In the genomic region with DNA sequence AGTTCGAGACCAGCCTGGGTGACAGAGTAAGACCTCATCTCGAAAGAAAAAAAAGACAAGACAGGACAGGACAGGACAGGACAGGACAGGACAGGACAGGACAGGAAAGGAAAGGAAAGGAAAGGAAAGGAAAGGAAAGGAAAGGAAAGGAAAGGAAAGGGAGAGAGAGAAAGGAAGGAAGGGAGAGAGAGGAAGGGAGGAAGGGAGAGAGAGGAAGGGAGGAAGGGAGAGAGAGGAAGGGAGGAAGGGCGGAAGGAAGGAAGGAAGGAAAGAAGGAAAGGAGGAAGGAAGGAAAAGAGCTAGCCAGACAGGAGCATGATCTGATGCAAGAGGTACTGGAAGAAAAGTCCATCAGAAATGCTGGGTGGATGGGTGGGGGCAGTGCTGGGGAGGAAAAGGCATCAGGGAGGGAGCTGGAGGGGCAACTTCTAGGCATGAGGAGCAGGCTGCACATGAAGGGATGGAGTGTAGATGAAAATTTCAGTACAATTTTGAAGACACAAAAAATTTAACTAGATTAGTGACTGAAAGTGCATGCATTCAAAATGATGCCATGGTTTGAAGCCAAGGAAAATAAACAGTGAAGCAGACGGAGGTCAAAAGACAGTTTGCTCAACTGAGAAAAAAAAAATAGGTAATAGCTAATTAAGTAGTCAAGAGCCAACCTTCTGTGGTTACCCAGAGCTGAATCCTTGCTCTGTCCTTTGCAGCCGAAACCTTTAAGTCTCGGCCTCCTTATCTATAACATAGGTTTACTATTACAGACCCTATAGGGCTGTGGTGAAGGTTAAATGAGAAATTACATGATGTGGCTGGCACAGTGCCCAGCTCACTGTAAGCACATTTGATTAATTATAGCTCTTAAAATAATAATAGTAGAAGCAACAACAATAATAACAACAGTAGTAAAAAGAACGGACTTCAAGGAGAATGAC, we compare ENCODE assay signal across 1 cellular context.
TF ChIP-seq lines count a peak whose summit lies in the region.

No MANE protein-coding gene starts in this region.

TF ChIP-seq in H1, 55 proteins besides CTCF, POLR2A, EP300 and RAD21 (continued from another document):
- TF ChIP-seq RNF2 (IDR thresholded peaks at IDR 0.05; ENCODE audit: borderline replicate concordance, low read depth, low read length, missing control alignments, poor library complexity, severe bottlenecking) (no peak), MAFK (IDR thresholded peaks at IDR 0.05; ENCODE audit: low read depth, low read length) (no peak), FOSL1 (IDR thresholded peaks at IDR 0.05; ENCODE audit: insufficient read depth, low read depth, low read length) (no peak), CTBP2 (IDR thresholded peaks at IDR 0.05; ENCODE audit: borderline replicate concordance, insufficient read depth, insufficient read length, low read length) (no peak), RXRA (IDR thresholded peaks at IDR 0.05; ENCODE audit: insufficient read depth, low read depth, low read length) (no peak), SUZ12 (IDR thresholded peaks at IDR 0.05; ENCODE audit: low read length) (no peak), TBP (IDR thresholded peaks at IDR 0.05; ENCODE audit: low read depth, low read length) (no peak), HDAC6 (IDR thresholded peaks at IDR 0.05; ENCODE audit: low read depth, low read length) (no peak), CHD1 (IDR thresholded peaks at IDR 0.05; ENCODE audit: low read depth, low read length) (no peak), POLR2AphosphoS5 (IDR thresholded peaks at IDR 0.05; ENCODE audit: low read depth, low read length) (no peak), SP1 (IDR thresholded peaks at IDR 0.05; ENCODE audit: low read depth, low read length) (no peak), TAF1 (IDR thresholded peaks at IDR 0.05; ENCODE audit: low read depth, low read length) (no peak), GABPA (IDR thresholded peaks at IDR 0.05; ENCODE audit: borderline replicate concordance, insufficient read depth, low read length) (no peak)
- TF ChIP-seq, protein P1, sequence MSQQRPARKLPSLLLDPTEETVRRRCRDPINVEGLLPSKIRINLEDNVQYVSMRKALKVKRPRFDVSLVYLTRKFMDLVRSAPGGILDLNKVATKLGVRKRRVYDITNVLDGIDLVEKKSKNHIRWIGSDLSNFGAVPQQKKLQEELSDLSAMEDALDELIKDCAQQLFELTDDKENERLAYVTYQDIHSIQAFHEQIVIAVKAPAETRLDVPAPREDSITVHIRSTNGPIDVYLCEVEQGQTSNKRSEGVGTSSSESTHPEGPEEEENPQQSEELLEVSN (IDR thresholded peaks at IDR 0.05), result no peak
TF ChIP-seq in H1: peak in this region for 0.
